In the genomic region with DNA sequence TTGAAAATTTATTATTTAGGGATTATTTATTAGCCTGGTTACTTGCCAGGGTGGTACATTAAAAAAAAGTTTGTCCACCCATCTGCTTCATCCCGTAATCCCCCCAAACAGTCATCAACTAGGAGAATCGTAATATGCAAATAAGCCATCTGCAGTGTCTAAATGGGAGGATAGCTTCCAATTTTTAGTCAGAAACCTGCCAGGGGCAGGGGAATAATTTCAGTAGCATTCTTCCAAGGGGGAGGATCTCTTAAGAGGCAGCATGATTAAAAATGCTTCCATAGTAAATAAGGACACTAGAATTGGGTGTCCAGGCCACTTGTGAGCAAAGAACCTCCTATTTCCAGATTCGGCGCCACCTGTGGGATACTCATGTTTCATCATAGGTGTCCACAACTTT, we compare ENCODE assay signal across 15 cellular contexts. TPM values are rescaled to one million over a fixed set of nuclear protein-coding genes. Genes with fewer than 3 reads are reported as not detected.
A peak's percentile ranks its signal among the peaks of the same experiment; 100 is the strongest.
DNase-seq lines count a peak whose midpoint lies in the region; TF ChIP-seq lines count a peak whose summit lies in the region.
"Had no signal": no experiment of that assay in that cellular context is flagged by ENCODE, and none has a peak within 500 bp of the region (broad histone marks: within the 10 kb centered on the region; RNA-seq: fewer than 3 reads in every experiment).

No MANE protein-coding gene starts in this region.

- no peak overlapping the region for H3K4me3 ChIP-seq in trophoblast cell (ENCODE audit: low read depth, low read length)

- no peaks in the 10 kb centered on the region for H3K79me2 ChIP-seq in trophoblast cell (ENCODE audit: control insufficient read depth, insufficient read depth, low read length, poor library complexity)

- no peaks in the 10 kb centered on the region for H3K27me3 ChIP-seq in trophoblast cell (ENCODE audit: insufficient read depth, low read length)

- H2AFZ ChIP-seq in trophoblast cell (ENCODE audit: insufficient read depth, low read length, poor library complexity), result no peak overlapping the region

- H3K9ac ChIP-seq in trophoblast cell (ENCODE audit: low read length), result no peak overlapping the region

- peak overlapping the region in 3 of 5 experiments; percentile 29 to 98 (median 47) for H3K27ac Mint-ChIP-seq in brain
- H3K27ac Mint-ChIP-seq: CD14-positive monocyte; CD8-positive, alpha-beta T cell; HFFc6 had no signal

- no peak overlapping the region for H4K8ac ChIP-seq in trophoblast cell (ENCODE audit: low read depth, low read length)

- H3K4me3 Mint-ChIP-seq in brain, result peak overlapping the region in 2 of 5 experiments; percentile 0 to 15
- H3K4me3 Mint-ChIP-seq: CD14-positive monocyte; CD8-positive, alpha-beta T cell; HFFc6 had no signal

- TF ChIP-seq CTCF in brain (conservative IDR thresholded peaks at IDR 0.05), result no peak

- peaks cover 9% of the 10 kb centered on the region for H3K4me1 Mint-ChIP-seq in brain
- H3K4me1 Mint-ChIP-seq: CD14-positive monocyte had no signal

- H3K23ac ChIP-seq in trophoblast cell (ENCODE audit: low read length), result no peak overlapping the region

- H2BK5ac ChIP-seq in trophoblast cell (ENCODE audit: low read depth, low read length, poor library complexity), result no peak overlapping the region

- no peak overlapping the region for H3K14ac ChIP-seq in trophoblast cell (ENCODE audit: low read length)

- H3K4me1 ChIP-seq in trophoblast cell (ENCODE audit: control insufficient read depth in 1 of 2, insufficient read depth in 2 of 2, low read length in 2 of 2), result peaks cover 0 to 7% of the 10 kb centered on the region in 2 experiments

- H2AK5ac ChIP-seq in trophoblast cell (ENCODE audit: low read length), result no peak overlapping the region

- WGBS in trophoblast cell (ENCODE audit: extremely low coverage, insufficient coverage, insufficient read length), result no CpG with 5 or more reads among the region's 4 CpGs

- no peak overlapping the region for H3K18ac ChIP-seq in trophoblast cell (ENCODE audit: low read length)

- H3K36me3 Mint-ChIP-seq in brain, result no peaks in the 10 kb centered on the region
- H3K36me3 Mint-ChIP-seq: CD14-positive monocyte; CD8-positive, alpha-beta T cell had no signal

- H3K36me3 ChIP-seq in trophoblast cell (ENCODE audit: control insufficient read depth in 1 of 2, insufficient read depth in 2 of 2, low read length in 2 of 2), result no peaks in the 10 kb centered on the region

- DNase-seq in NCI-H2171 treated with DMSO at 0.1 percent for 48 hours (lab: John Stamatoyannopoulos, UW), result peak; percentile 12
- DNase-seq in NCI-H2171 (lab: John Stamatoyannopoulos, UW), result no peak
- peak; percentile 91 to 98 for DNase-seq in NCI-H524 (lab: John Stamatoyannopoulos, UW)
- DNase-seq in activated naive CD4-positive, alpha-beta T cell treated with anti-CD3 and anti-CD28 coated beads, Interleukin-2, amount 50 U/mL, for 16 hours, result no peak
- DNase-seq in ureter (ENCODE audit: low spot score), result no peak
- no peak for DNase-seq in trophoblast cell
- DNase-seq: CD8-positive, alpha-beta T cell; COR-L47; DMS53; HCEC 1CT; HFFc6 had no signal

- H4K91ac ChIP-seq in trophoblast cell (ENCODE audit: low read depth, low read length), result no peak overlapping the region

- H2BK12ac ChIP-seq in trophoblast cell (ENCODE audit: low read length), result no peak overlapping the region

- no peaks in the 10 kb centered on the region for H3K9me3 ChIP-seq in trophoblast cell (ENCODE audit: insufficient read depth, low read depth, low read length)

- no peak overlapping the region for H2BK120ac ChIP-seq in trophoblast cell (ENCODE audit: insufficient read depth, low read length, poor library complexity)

- no peak overlapping the region for H3K4ac ChIP-seq in trophoblast cell (ENCODE audit: low read depth, low read length)

- H3K27ac ChIP-seq in trophoblast cell (ENCODE audit: low read depth, low read length), result no peak overlapping the region
- H3K27ac ChIP-seq: 22Rv1 had no signal

- H3K79me1 ChIP-seq in trophoblast cell (ENCODE audit: low read length), result no peaks in the 10 kb centered on the region

- peaks cover 0 to 7% (median 0%) of the 10 kb centered on the region in 5 experiments for H3K9me3 Mint-ChIP-seq in brain
- H3K9me3 Mint-ChIP-seq: HFFc6 had no signal

- no peak overlapping the region for H3K4me2 ChIP-seq in trophoblast cell (ENCODE audit: low read length)

- H4K12ac ChIP-seq in trophoblast cell (ENCODE audit: low read depth, low read length), result no peak overlapping the region

- H3K27me3 Mint-ChIP-seq in brain, result peaks cover 4% of the 10 kb centered on the region

RNA-seq across cellular contexts. Expression of a gene that starts 43.3 kb away (rescaled TPM):
- 58.4 TPM for polyA plus RNA-seq in brain (ENCODE audit: insufficient read depth, low read depth, low replicate concordance)
- total RNA-seq in ureter, result 1.2 TPM
- polyA plus RNA-seq in trophoblast cell (2013), result 0.06 and 0.08 TPM in 2 replicates
- total RNA-seq: A673; CD8-positive, alpha-beta T cell; HFFc6 had no signal
- polyA plus RNA-seq: CD14-positive monocyte had no signal

Comparison
In these comparisons a context has a peak if more than half of its experiments do, and no peak if none do; other contexts are left out.
1. DNase-seq: peak in NCI-H2171 treated with DMSO at 0.1 percent for 48 hours (single experiment) and NCI-H524 (2 of 2); none in NCI-H2171 (single experiment), activated naive CD4-positive, alpha-beta T cell treated with anti-CD3 and anti-CD28 coated beads, Interleukin-2, amount 50 U/mL, for 16 hours (single experiment), ureter (single experiment) and trophoblast cell (0 of 2).